In genomic region chr5:95821110-95822021, GRCh38 we compare ENCODE assay signal across 1 cellular context.
TF ChIP-seq lines count a peak whose summit lies in the region.

No MANE protein-coding gene starts in this region.

TF ChIP-seq in K562, 482 proteins besides CTCF, POLR2A, EP300 and RAD21 (continued from another document):
- TF ChIP-seq RERE (CRISPR knock-in tag; IDR thresholded peaks at IDR 0.05; ENCODE audit: borderline replicate concordance) (no peak), PTRF (tag; IDR thresholded peaks at IDR 0.05) (no peak), ZNF134 (CRISPR knock-in tag; conservative IDR thresholded peaks at IDR 0.05) (no peak), NFXL1 (CRISPR knock-in tag; IDR thresholded peaks at IDR 0.05) (no peak), NCOA6 (IDR thresholded peaks at IDR 0.05) (no peak)
